10 cellular contexts compared by ENCODE assay signal in genomic region chr19:19145281-19145999, GRCh38. TPM values are rescaled to one million over a fixed set of nuclear protein-coding genes. Genes with fewer than 3 reads are reported as not detected.
DNase-seq lines count a peak whose midpoint lies in the region; ATAC-seq and TF ChIP-seq lines count a peak whose summit lies in the region.
"Had no signal": no experiment of that assay in that cellular context is flagged by ENCODE, and none has a peak within 500 bp of the region (broad histone marks: within the 10 kb centered on the region; RNA-seq: fewer than 3 reads in every experiment).

No MANE protein-coding gene starts in this region.

- peak overlapping the region; percentile 95 for H4K8ac ChIP-seq in mesenchymal stem cell (ENCODE audit: low read length)

- no peak overlapping the region for H2AK5ac ChIP-seq in mesenchymal stem cell (ENCODE audit: low read length, severe bottlenecking)

- H3K4ac ChIP-seq in mesenchymal stem cell (ENCODE audit: low read depth in 1 of 2, low read length in 2 of 2) = peak overlapping the region in 1 of 2 experiments; percentile 1

- peaks cover 7% of the 10 kb centered on the region for H3K36me3 Mint-ChIP-seq in T-helper 1 cell treated with Interleukin-12 subunit alpha and Interleukin-12 subunit beta and Interleukin-4 antibody, amounts not matched to agents 30 μg/mL and 1 μg/mL, for 36 hours (ENCODE audit: low read depth)

- no peak overlapping the region for H2BK12ac ChIP-seq in mesenchymal stem cell (ENCODE audit: low read length in 2 of 2)

- TF ChIP-seq CTCF in choroid plexus epithelial cell (conservative IDR thresholded peaks at IDR 0.05; ENCODE audit: low read depth, low read length) (no peak), thoracic aorta (IDR thresholded peaks at IDR 0.05) (no peak)

- H3K4me1 ChIP-seq in mesenchymal stem cell (ENCODE audit: control insufficient read depth, insufficient read depth, low read depth, low read length) = no peaks in the 10 kb centered on the region
- peaks cover 0 to 11% of the 10 kb centered on the region in 2 donors for H3K4me1 ChIP-seq in thoracic aorta (ENCODE audit: control insufficient read depth in 1 of 2, low read depth in 2 of 2)
- H3K4me1 ChIP-seq: A549 had no signal

- no peak overlapping the region for H3K27ac ChIP-seq in mesenchymal stem cell (ENCODE audit: low read length, poor library complexity, severe bottlenecking)
- H3K27ac ChIP-seq in thoracic aorta = no peak overlapping the region

- no peaks in the 10 kb centered on the region for H3K27me3 Mint-ChIP-seq in T-helper 1 cell treated with Interleukin-12 subunit alpha and Interleukin-12 subunit beta and Interleukin-4 antibody, amounts not matched to agents 30 μg/mL and 1 μg/mL, for 36 hours (ENCODE audit: low read depth)

- ATAC-seq in thoracic aorta (ENCODE audit: insufficient number of reproducible peaks, low FRiP score, low read depth) = no peak

- no peaks in the 10 kb centered on the region for H3K79me1 ChIP-seq in mesenchymal stem cell (replicated peaks; ENCODE audit: low read length, poor library complexity, severe bottlenecking)

- H2BK5ac ChIP-seq in mesenchymal stem cell (ENCODE audit: low read depth, low read length, poor library complexity, severe bottlenecking) = no peak overlapping the region

- H3K4me3 ChIP-seq in choroid plexus epithelial cell (ENCODE audit: low read depth, low read length) (peak overlapping the region; percentile 30), mesenchymal stem cell (ENCODE audit: insufficient read depth in 1 of 2, low read depth in 1 of 2, low read length in 2 of 2) (no peak overlapping the region), thoracic aorta (peak overlapping the region; percentile 55)
- H3K4me3 ChIP-seq: A549, skin epidermis had no signal

- intact Hi-C loops in posterior vena cava (cut with DNase I) = loop anchor here in 1 of 2 donors (10.0 kb wide), 1 partner anchor 91 kb away; no protein-coding TSS in a partner anchor

- peak overlapping the region; percentile 43 for H3K27ac Mint-ChIP-seq in T-helper 1 cell treated with Interleukin-12 subunit alpha and Interleukin-12 subunit beta and Interleukin-4 antibody, amounts not matched to agents 30 μg/mL and 1 μg/mL, for 36 hours

- H2BK120ac ChIP-seq in mesenchymal stem cell (ENCODE audit: low read depth, low read length) = no peak overlapping the region

- no peaks in the 10 kb centered on the region for H3K4me1 Mint-ChIP-seq in T-helper 1 cell treated with Interleukin-12 subunit alpha and Interleukin-12 subunit beta and Interleukin-4 antibody, amounts not matched to agents 30 μg/mL and 1 μg/mL, for 36 hours (ENCODE audit: low read depth)

- DNase-seq in T-helper 1 cell (no peak), choroid plexus epithelial cell (ENCODE audit: low read depth) (no peak), mesenchymal stem cell (no peak), thoracic aorta (ENCODE audit: low spot score) (no peak), posterior vena cava (ENCODE audit: low spot score) (no peak), NAMALWA (ENCODE audit: low spot score) (no peak)
- no peak for DNase-seq in activated CD4-positive, CD25-positive, alpha-beta regulatory T cell treated with anti-CD3 and anti-CD28 coated beads, Interleukin-2, amount 50 U/mL, for 72 hours

- H2BK15ac ChIP-seq in mesenchymal stem cell (ENCODE audit: low read depth, poor library complexity, severe bottlenecking) = peak overlapping the region; percentile 45

- no peak overlapping the region for H3K9ac ChIP-seq in mesenchymal stem cell (ENCODE audit: low read length)

- 81% methylated on average over 45 of the region's 45 CpGs for WGBS in mesenchymal stem cell

- H2AFZ ChIP-seq in mesenchymal stem cell (ENCODE audit: low read depth, low read length) = no peak overlapping the region

- no peaks in the 10 kb centered on the region for H3K9me3 Mint-ChIP-seq in T-helper 1 cell treated with Interleukin-12 subunit alpha and Interleukin-12 subunit beta and Interleukin-4 antibody, amounts not matched to agents 30 μg/mL and 1 μg/mL, for 36 hours

- H3K4me2 ChIP-seq in mesenchymal stem cell (ENCODE audit: low read length, poor library complexity, severe bottlenecking) = no peak overlapping the region
- H3K4me2 ChIP-seq: A549 had no signal

- H3K36me3 ChIP-seq in mesenchymal stem cell (ENCODE audit: control insufficient read depth in 1 of 2, insufficient read depth in 2 of 2, low read depth in 1 of 2, low read length in 2 of 2) (peaks cover 10 to 14% of the 10 kb centered on the region in 2 experiments), thoracic aorta (peaks cover 5% of the 10 kb centered on the region)

- peak overlapping the region; percentile 81 for H4K91ac ChIP-seq in mesenchymal stem cell (ENCODE audit: low read length)

- no peak overlapping the region for H3K14ac ChIP-seq in mesenchymal stem cell (ENCODE audit: low read length in 2 of 2)

- H3K23ac ChIP-seq in mesenchymal stem cell (ENCODE audit: low read length in 2 of 2) = no peak overlapping the region

- H3K18ac ChIP-seq in mesenchymal stem cell (ENCODE audit: low read depth in 1 of 2, low read length in 2 of 2) = no peak overlapping the region

- no peak overlapping the region for H3K4me3 Mint-ChIP-seq in T-helper 1 cell treated with Interleukin-12 subunit alpha and Interleukin-12 subunit beta and Interleukin-4 antibody, amounts not matched to agents 30 μg/mL and 1 μg/mL, for 36 hours

- H3K27me3 ChIP-seq in mesenchymal stem cell (ENCODE audit: control insufficient read depth in 1 of 2, insufficient read depth in 1 of 2, low read length in 2 of 2) (peaks cover 0 to 5% of the 10 kb centered on the region in 2 experiments), thoracic aorta (replicated peaks; ENCODE audit: insufficient read depth) (no peaks in the 10 kb centered on the region)

- H3K9me3 ChIP-seq in mesenchymal stem cell (ENCODE audit: control insufficient read depth, low read length) (no peaks in the 10 kb centered on the region), thoracic aorta (no peaks in the 10 kb centered on the region)
- H3K9me3 ChIP-seq: A549 had no signal

RNA-seq across cellular contexts. Expression of gene TMEM161A, which starts 7.2 kb away (rescaled TPM):
- 21.4 TPM for polyA plus RNA-seq in mesenchymal stem cell (2013, experiment 1 of 2)
- polyA plus RNA-seq in mesenchymal stem cell (2013, experiment 2 of 2) = 21.0 TPM
- 10 to 100 TPM; 13.8 to 14.4 TPM for total RNA-seq in thoracic aorta
- 10 to 100 TPM; 14.0 to 20.1 TPM for total RNA-seq in posterior vena cava

RNA-seq across cellular contexts. Expression of gene MEF2B, which starts 24.6 kb away (rescaled TPM):
- polyA plus RNA-seq in mesenchymal stem cell (2013, experiment 1 of 2) = 0.35 TPM
- polyA plus RNA-seq in mesenchymal stem cell (2013, experiment 2 of 2) = 0.37 TPM
- 1 to 10 TPM; 1.5 to 2.0 TPM for total RNA-seq in thoracic aorta
- 1 to 10 TPM in 1 of 2 donors, under 1 TPM in 1; 0.76 to 1.3 TPM for total RNA-seq in posterior vena cava

RNA-seq across cellular contexts. Expression of gene BORCS8, which starts 46.5 kb away (rescaled TPM):
- polyA plus RNA-seq in mesenchymal stem cell (2013, experiment 1 of 2) = 24.0 TPM
- 21.1 TPM for polyA plus RNA-seq in mesenchymal stem cell (2013, experiment 2 of 2)
- total RNA-seq in thoracic aorta = 10 to 100 TPM; 15.2 to 15.4 TPM
- 10 to 100 TPM; 16.2 to 19.4 TPM for total RNA-seq in posterior vena cava

RNA-seq across cellular contexts. Expression of gene RFXANK, which starts 46.6 kb away (rescaled TPM):
- polyA plus RNA-seq in mesenchymal stem cell (2013, experiment 1 of 2) = 145 TPM
- 144 TPM for polyA plus RNA-seq in mesenchymal stem cell (2013, experiment 2 of 2)
- total RNA-seq in thoracic aorta (10 to 100 TPM; 17.6 to 23.2 TPM), posterior vena cava (10 to 100 TPM; 32.8 to 36.6 TPM)

RNA-seq across cellular contexts. Expression of gene NR2C2AP, which starts 57.8 kb away (rescaled TPM):
- polyA plus RNA-seq in mesenchymal stem cell (2013, experiment 1 of 2) = 3.7 TPM
- 3.1 TPM for polyA plus RNA-seq in mesenchymal stem cell (2013, experiment 2 of 2)
- total RNA-seq in thoracic aorta = 10 to 100 TPM in 1 of 2 donors, 1 to 10 TPM in 1; 6.5 to 17.9 TPM
- 10 to 100 TPM in 1 of 2 donors, 1 to 10 TPM in 1; 9.3 to 14.8 TPM for total RNA-seq in posterior vena cava

Comparison
In these comparisons a context has a peak if more than half of its experiments do, and no peak if none do; other contexts are left out.
1. H3K4me3 ChIP-seq: peak in choroid plexus epithelial cell (single experiment) and thoracic aorta (single experiment); none in mesenchymal stem cell (0 of 2).